8 cellular contexts compared by ENCODE assay signal in genomic region chr2:10584843-10585475, GRCh38.
DNase-seq lines count a peak whose midpoint lies in the region; ATAC-seq and TF ChIP-seq lines count a peak whose summit lies in the region.
"Had no signal": no experiment of that assay in that cellular context is flagged by ENCODE, and none has a peak within 500 bp of the region (broad histone marks: within the 10 kb centered on the region; RNA-seq: fewer than 3 reads in every experiment).

No MANE protein-coding gene starts in this region.

- ATAC-seq in foreskin keratinocyte = peak; percentile 97
- no peak for ATAC-seq in activated CD8-positive, alpha-beta T cell treated with anti-CD3 and anti-CD28 coated beads for 36 hours

- H3K9ac ChIP-seq in skeletal muscle satellite cell (ENCODE audit: low read depth, low read length) = peak overlapping the region; percentile 56

- H3K27ac Mint-ChIP-seq in HFFc6 = peak overlapping the region; percentile 98
- no peak overlapping the region for H3K27ac Mint-ChIP-seq in activated CD8-positive, alpha-beta T cell treated with anti-CD3 and anti-CD28 coated beads for 36 hours
- H3K27ac Mint-ChIP-seq: activated CD4-positive, alpha-beta memory T cell treated with anti-CD3 and anti-CD28 coated beads, Interleukin-2, amount 10 ng/mL, durations not matched to agents 7 days and 5 days had no signal

- no peaks in the 10 kb centered on the region for H3K27me3 Mint-ChIP-seq in HFFc6 (ENCODE audit: insufficient read depth)
- H3K27me3 Mint-ChIP-seq in activated CD8-positive, alpha-beta T cell treated with anti-CD3 and anti-CD28 coated beads for 36 hours = no peaks in the 10 kb centered on the region
- H3K27me3 Mint-ChIP-seq: activated CD4-positive, alpha-beta memory T cell treated with anti-CD3 and anti-CD28 coated beads, Interleukin-2, amount 10 ng/mL, durations not matched to agents 7 days and 5 days had no signal

- intact Hi-C loops in activated CD8-positive, alpha-beta T cell treated with anti-CD3 and anti-CD28 coated beads for 36 hours (cut with micrococcal nuclease) = no loop called here

- POLR2A ChIA-PET in activated CD8-positive, alpha-beta T cell treated with anti-CD3 and anti-CD28 coated beads for 36 hours (lab: Charles Lee) = no interaction called here

- H3K27me3 ChIP-seq in foreskin keratinocyte (no peaks in the 10 kb centered on the region), skeletal muscle satellite cell (ENCODE audit: control insufficient read depth, insufficient read depth, low read length) (no peaks in the 10 kb centered on the region)

- H3K4me3 Mint-ChIP-seq in HFFc6 = peak overlapping the region; percentile 72
- no peak overlapping the region for H3K4me3 Mint-ChIP-seq in activated CD8-positive, alpha-beta T cell treated with anti-CD3 and anti-CD28 coated beads for 36 hours
- H3K4me3 Mint-ChIP-seq: activated CD4-positive, alpha-beta memory T cell treated with anti-CD3 and anti-CD28 coated beads, Interleukin-2, amount 10 ng/mL, durations not matched to agents 7 days and 5 days had no signal

- CTCF ChIA-PET in activated CD8-positive, alpha-beta T cell treated with anti-CD3 and anti-CD28 coated beads for 36 hours (lab: Charles Lee) = no interaction called here

- no peaks in the 10 kb centered on the region for H3K9me3 ChIP-seq in skeletal muscle satellite cell (replicated peaks; ENCODE audit: low read length)

- H3K4me1 ChIP-seq in foreskin keratinocyte = peaks cover 31% of the 10 kb centered on the region
- H3K4me1 ChIP-seq in skeletal muscle satellite cell (ENCODE audit: control insufficient read depth, insufficient read depth, low read length) = peaks cover 17% of the 10 kb centered on the region

- H3K4me3 ChIP-seq in skeletal muscle satellite cell (ENCODE audit: low read length) = no peak overlapping the region

- H3K4me2 ChIP-seq in skeletal muscle satellite cell (ENCODE audit: low read length) = peak overlapping the region; percentile 20

- H3K27ac ChIP-seq in VCaP (peak overlapping the region; percentile 20; the same call in 1 of the 2 replicates), foreskin keratinocyte (peak overlapping the region; percentile 92)

- peaks cover 52% of the 10 kb centered on the region for H3K36me3 Mint-ChIP-seq in HFFc6 (ENCODE audit: low read depth)
- peaks cover 35% of the 10 kb centered on the region for H3K36me3 Mint-ChIP-seq in activated CD8-positive, alpha-beta T cell treated with anti-CD3 and anti-CD28 coated beads for 36 hours (ENCODE audit: low read depth)

- DNase-seq in HFFc6 (peak; percentile 99), foreskin keratinocyte (peak; percentile 92 to 97), NCI-H524 treated with DMSO at 0.1 percent for 48 hours (lab: John Stamatoyannopoulos, UW) (no peak)
- no peak for DNase-seq in NK-92 treated with Interleukin-12 subunit alpha and Interleukin-12 subunit beta, amount 100 ng/mL, for 24 hours (lab: John Stamatoyannopoulos, UW)
- DNase-seq in activated CD8-positive, alpha-beta T cell treated with anti-CD3 and anti-CD28 coated beads for 36 hours = no peak
- DNase-seq: activated CD4-positive, alpha-beta memory T cell treated with anti-CD3 and anti-CD28 coated beads, Interleukin-2, amount 10 ng/mL, durations not matched to agents 7 days and 5 days had no signal

- peaks cover 45% of the 10 kb centered on the region for H3K4me1 Mint-ChIP-seq in HFFc6 (ENCODE audit: low read depth)
- H3K4me1 Mint-ChIP-seq in activated CD8-positive, alpha-beta T cell treated with anti-CD3 and anti-CD28 coated beads for 36 hours (ENCODE audit: low read depth) = peaks cover 7% of the 10 kb centered on the region
- H3K4me1 Mint-ChIP-seq: activated CD4-positive, alpha-beta memory T cell treated with anti-CD3 and anti-CD28 coated beads, Interleukin-2, amount 10 ng/mL, durations not matched to agents 7 days and 5 days had no signal

- TF ChIP-seq CTCF in HFFc6 (IDR thresholded peaks at IDR 0.05) = no peak
- no peak for TF ChIP-seq CTCF in VCaP (conservative IDR thresholded peaks at IDR 0.05)
- no peak for TF ChIP-seq CTCF in foreskin keratinocyte (conservative IDR thresholded peaks at IDR 0.05)
- no peak for TF ChIP-seq CTCF in activated CD8-positive, alpha-beta T cell treated with anti-CD3 and anti-CD28 coated beads for 36 hours (IDR thresholded peaks at IDR 0.05)

- H3K36me3 ChIP-seq in skeletal muscle satellite cell (ENCODE audit: insufficient read depth, low read length) = peaks cover 29% of the 10 kb centered on the region

- no peaks in the 10 kb centered on the region for H3K9me3 Mint-ChIP-seq in HFFc6
- no peaks in the 10 kb centered on the region for H3K9me3 Mint-ChIP-seq in activated CD8-positive, alpha-beta T cell treated with anti-CD3 and anti-CD28 coated beads for 36 hours
- H3K9me3 Mint-ChIP-seq: activated CD4-positive, alpha-beta memory T cell treated with anti-CD3 and anti-CD28 coated beads, Interleukin-2, amount 10 ng/mL, durations not matched to agents 7 days and 5 days had no signal

Comparison
In these comparisons a context has a peak if more than half of its experiments do, and no peak if none do; other contexts are left out.
1. DNase-seq: peak in HFFc6 (single experiment) and foreskin keratinocyte (2 of 2); none in NK-92 treated with Interleukin-12 subunit alpha and Interleukin-12 subunit beta, amount 100 ng/mL, for 24 hours (single experiment), activated CD8-positive, alpha-beta T cell treated with anti-CD3 and anti-CD28 coated beads for 36 hours (single experiment) and NCI-H524 treated with DMSO at 0.1 percent for 48 hours (single experiment).